ENCODE assay signal across 9 cellular contexts in the genomic region with DNA sequence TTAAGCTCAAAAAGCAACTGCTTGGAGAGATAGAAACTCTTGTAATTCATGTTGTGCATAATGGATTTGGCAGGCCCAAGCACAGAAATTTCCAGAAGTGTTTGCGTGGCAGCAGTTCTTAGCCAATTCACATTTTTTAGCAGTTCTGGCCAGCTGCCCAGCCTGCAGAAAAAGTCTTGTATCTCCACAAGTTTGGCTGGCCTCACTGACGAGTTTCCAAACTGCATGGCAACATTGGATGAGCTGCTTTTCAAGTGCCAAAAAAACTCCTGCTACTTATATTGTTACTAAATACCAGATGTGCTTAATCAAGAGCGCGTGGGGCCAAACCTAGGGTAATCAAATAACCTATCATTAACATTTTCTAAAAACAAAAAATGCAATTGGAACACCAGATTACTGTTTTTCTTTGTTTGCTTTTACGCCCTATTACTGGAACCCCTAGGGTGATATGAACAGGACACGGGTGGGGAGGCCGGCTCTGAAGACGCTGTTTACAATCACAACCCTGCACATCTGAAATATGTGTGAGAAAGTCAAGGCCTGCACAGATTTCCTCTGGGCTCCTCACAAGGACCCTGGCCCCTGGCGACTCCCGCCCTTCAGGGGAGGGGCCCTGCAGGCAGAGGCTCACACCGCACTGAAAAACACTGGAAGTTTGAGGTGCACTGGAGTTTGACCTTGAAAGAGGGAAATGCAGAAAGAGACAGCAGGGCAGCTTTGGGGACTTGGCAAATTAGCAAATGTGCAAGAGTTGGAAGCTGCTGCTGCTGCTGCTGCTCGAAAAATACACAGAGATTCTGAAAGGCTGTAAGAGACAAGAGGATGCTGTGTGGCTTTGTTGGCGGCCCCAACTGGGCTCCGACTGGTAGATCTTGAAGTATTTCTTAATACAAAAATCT. TPM values are rescaled to one million over a fixed set of nuclear protein-coding genes. Genes with fewer than 3 reads are reported as not detected.
DNase-seq lines count a peak whose midpoint lies in the region; ATAC-seq and TF ChIP-seq lines count a peak whose summit lies in the region.
"Had no signal": no experiment of that assay in that cellular context is flagged by ENCODE, and none has a peak within 500 bp of the region (broad histone marks: within the 10 kb centered on the region; RNA-seq: fewer than 3 reads in every experiment).

No MANE protein-coding gene starts in this region.

- TF ChIP-seq POLR2A in suprapubic skin (IDR thresholded peaks at IDR 0.05) (no peak), erythroblast (IDR thresholded peaks at IDR 0.05; ENCODE audit: low read length) (no peak)

- ATAC-seq in left lung (peak; percentile 8), HG03442 (IDR thresholded peaks at IDR 0.05; ENCODE audit: unreplicated experiment) (no peak)

- H3K4me3 Mint-ChIP-seq in MCF 10A (ENCODE audit: unreplicated experiment): peak overlapping the region; percentile 31

- DNase-seq in NCI-H1105 treated with DMSO at 0.1 percent for 48 hours (lab: John Stamatoyannopoulos, UW) (peak; percentile 44), MCF 10A (ENCODE audit: unreplicated experiment) (peak; percentile 100), left lung (peak in 1 of 2 donors; percentile 90), suprapubic skin (ENCODE audit: low spot score in 2 of 2) (peak; percentile 98), erythroblast (lab: John Stamatoyannopoulos, UW) (no peak), SIG-M5 treated with dmso at 0.1 percent for 504 hours (lab: John Stamatoyannopoulos, UW; ENCODE audit: unreplicated experiment) (no peak)
- no peak for DNase-seq in stimulated activated naive CD4-positive, alpha-beta T cell (lab: John Stamatoyannopoulos, UW)
- DNase-seq: activated naive CD4-positive, alpha-beta T cell treated with anti-CD3 and anti-CD28 coated beads, Interleukin-2, amount 50 U/mL, for 16 hours had no signal

- intact Hi-C loops in MCF 10A (cut with micrococcal nuclease): loop anchor here (1.0 to 5.0 kb wide), 7 partner anchors 29 to 123 kb away; no protein-coding TSS in a partner anchor
- intact Hi-C loops in left lung (cut with DNase I): loop anchor here in 1 of 2 donors (5.0 to 10.0 kb wide), 2 partner anchors 61 to 188 kb away; no protein-coding TSS in a partner anchor

- POLR2A ChIA-PET in MCF 10A (lab: Yijun Ruan, JAX): interaction anchor here (0.6 to 19.7 kb wide), 35 partner anchors 9 to 627 kb away, joined by 3 to 467 read pairs (median 9); a partner anchor contains a TSS

- H3K27me3 ChIP-seq in left lung (no peaks in the 10 kb centered on the region), suprapubic skin (no peaks in the 10 kb centered on the region)

- H3K9me3 ChIP-seq in left lung: no peaks in the 10 kb centered on the region
- no peaks in the 10 kb centered on the region for H3K9me3 ChIP-seq in suprapubic skin

- H3K4me1 ChIP-seq in left lung: peaks cover 67 to 71% of the 10 kb centered on the region in 2 donors
- H3K4me1 ChIP-seq in suprapubic skin: peaks cover 100% of the 10 kb centered on the region

- H3K27ac Mint-ChIP-seq in MCF 10A (ENCODE audit: low read depth, unreplicated experiment): peak overlapping the region; percentile 93

- no peaks in the 10 kb centered on the region for H3K9me3 Mint-ChIP-seq in MCF 10A (ENCODE audit: unreplicated experiment)

- H3K36me3 ChIP-seq in left lung (no peaks in the 10 kb centered on the region), suprapubic skin (no peaks in the 10 kb centered on the region)

- 19% methylated on average over 14 of the region's 14 CpGs for WGBS in suprapubic skin

- H3K36me3 Mint-ChIP-seq in MCF 10A (ENCODE audit: insufficient read depth, unreplicated experiment): no peaks in the 10 kb centered on the region

- no peak for TF ChIP-seq CTCF in MCF 10A (IDR thresholded peaks at IDR 0.05; ENCODE audit: unreplicated experiment)
- TF ChIP-seq CTCF in left lung (IDR thresholded peaks at IDR 0.05): no peak
- no peak for TF ChIP-seq CTCF in suprapubic skin (IDR thresholded peaks at IDR 0.05)

- H3K4me1 Mint-ChIP-seq in MCF 10A (ENCODE audit: insufficient read depth, unreplicated experiment): peaks cover 43% of the 10 kb centered on the region

- H3K27me3 Mint-ChIP-seq in MCF 10A (ENCODE audit: insufficient read depth, unreplicated experiment): no peaks in the 10 kb centered on the region

- no peak overlapping the region for H3K4me3 ChIP-seq in left lung
- H3K4me3 ChIP-seq in suprapubic skin: no peak overlapping the region

- H3K27ac ChIP-seq in left lung: peak overlapping the region; percentile 84 to 91
- peak overlapping the region; percentile 97 for H3K27ac ChIP-seq in suprapubic skin

- TF ChIP-seq EP300 in suprapubic skin (IDR thresholded peaks at IDR 0.05): no peak

- CTCF ChIA-PET in MCF 10A (lab: Yijun Ruan, JAX): interaction anchor here (0.6 to 3.7 kb wide), 16 partner anchors 10 to 562 kb away, joined by 3 to 18 read pairs (median 6); no protein-coding TSS in a partner anchor

- BruUV-seq in MCF 10A (replicated peaks; lab: Mats Ljungman, UMichigan): no TSS peak

RNA-seq across cellular contexts. Expression of a gene that starts 55.2 kb away (rescaled TPM):
- total RNA-seq in MCF 10A (2022): 45.5 and 52.5 TPM in 2 replicates
- total RNA-seq in left lung: 10 to 100 TPM; 20.9 to 23.8 TPM
- total RNA-seq in suprapubic skin: 10 to 100 TPM; 21.1 to 78.2 (median 23.5) TPM

Comparison
In these comparisons a context has a peak if more than half of its experiments do, and no peak if none do; other contexts are left out.
1. DNase-seq: peak in NCI-H1105 treated with DMSO at 0.1 percent for 48 hours (single experiment), MCF 10A (single experiment) and suprapubic skin (2 of 2); none in stimulated activated naive CD4-positive, alpha-beta T cell (0 of 6), erythroblast (0 of 2) and SIG-M5 treated with dmso at 0.1 percent for 504 hours (single experiment).